In the genomic region with DNA sequence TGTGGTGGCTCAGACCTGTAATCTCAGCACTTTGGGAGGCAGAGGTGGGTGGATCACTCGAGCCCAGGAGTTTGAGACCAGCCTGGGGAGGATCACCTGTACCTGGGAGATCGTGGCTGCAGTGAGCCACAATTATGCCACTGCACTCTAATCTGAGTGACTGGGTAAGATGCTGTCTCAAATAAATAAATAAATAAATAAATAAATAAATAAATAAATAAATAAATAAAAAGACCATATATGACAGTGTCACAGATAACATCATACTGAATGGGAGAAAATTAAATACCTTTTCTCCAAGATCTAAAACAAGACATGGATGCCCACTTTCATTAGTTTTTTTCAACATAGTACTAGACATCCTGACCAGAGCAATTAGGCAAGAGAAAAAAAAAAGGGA, we compare ENCODE assay signal across 36 cellular contexts.
"Had no signal": no experiment of that assay in that cellular context is flagged by ENCODE, and none has a peak within 500 bp of the region (broad histone marks: within the 10 kb centered on the region; RNA-seq: fewer than 3 reads in every experiment).

No MANE protein-coding gene starts in this region.

- H3K36me3 ChIP-seq: MG63 had no signal

- DNase-seq: Karpas-422, Kasumi-1, MG63, MM.1S, MV-4-11, NCI-H1048, NCI-H1092, NCI-H1092 treated with DMSO at 0.1 percent for 48 hours, NCI-H1105, NCI-H1105 treated with DMSO at 0.1 percent for 48 hours, NCI-H1417, NCI-H1417 treated with DMSO at 0.1 percent for 48 hours, NCI-H1436, NCI-H1436 treated with DMSO at 0.1 percent for 48 hours, NCI-H146, NCI-H1694, NCI-H1694 treated with DMSO at 0.1 percent for 48 hours, NCI-H187, NCI-H187 treated with DMSO at 0.1 percent for 48 hours, NCI-H1930, NCI-H2029, NCI-H2029 treated with DMSO at 0.1 percent for 48 hours, NCI-H2081, NCI-H2081 treated with DMSO at 0.1 percent for 48 hours, NCI-H2107, NCI-H2171, NCI-H2171 treated with DMSO at 0.1 percent for 48 hours, NCI-H2227 treated with DMSO at 0.1 percent for 48 hours, NCI-H226, NCI-H345, NCI-H446, NCI-H446 treated with DMSO at 0.1 percent for 48 hours, NCI-H510A, NCI-H510A treated with DMSO at 0.1 percent for 48 hours, NCI-H524, NCI-H524 treated with DMSO at 0.1 percent for 48 hours had no signal

- H3K9me3 ChIP-seq: MG63 had no signal

- H3K27me3 ChIP-seq: MG63 had no signal

- H3K4me3 ChIP-seq: MG63 had no signal
